9 cellular contexts compared by ENCODE assay signal in the genomic region with DNA sequence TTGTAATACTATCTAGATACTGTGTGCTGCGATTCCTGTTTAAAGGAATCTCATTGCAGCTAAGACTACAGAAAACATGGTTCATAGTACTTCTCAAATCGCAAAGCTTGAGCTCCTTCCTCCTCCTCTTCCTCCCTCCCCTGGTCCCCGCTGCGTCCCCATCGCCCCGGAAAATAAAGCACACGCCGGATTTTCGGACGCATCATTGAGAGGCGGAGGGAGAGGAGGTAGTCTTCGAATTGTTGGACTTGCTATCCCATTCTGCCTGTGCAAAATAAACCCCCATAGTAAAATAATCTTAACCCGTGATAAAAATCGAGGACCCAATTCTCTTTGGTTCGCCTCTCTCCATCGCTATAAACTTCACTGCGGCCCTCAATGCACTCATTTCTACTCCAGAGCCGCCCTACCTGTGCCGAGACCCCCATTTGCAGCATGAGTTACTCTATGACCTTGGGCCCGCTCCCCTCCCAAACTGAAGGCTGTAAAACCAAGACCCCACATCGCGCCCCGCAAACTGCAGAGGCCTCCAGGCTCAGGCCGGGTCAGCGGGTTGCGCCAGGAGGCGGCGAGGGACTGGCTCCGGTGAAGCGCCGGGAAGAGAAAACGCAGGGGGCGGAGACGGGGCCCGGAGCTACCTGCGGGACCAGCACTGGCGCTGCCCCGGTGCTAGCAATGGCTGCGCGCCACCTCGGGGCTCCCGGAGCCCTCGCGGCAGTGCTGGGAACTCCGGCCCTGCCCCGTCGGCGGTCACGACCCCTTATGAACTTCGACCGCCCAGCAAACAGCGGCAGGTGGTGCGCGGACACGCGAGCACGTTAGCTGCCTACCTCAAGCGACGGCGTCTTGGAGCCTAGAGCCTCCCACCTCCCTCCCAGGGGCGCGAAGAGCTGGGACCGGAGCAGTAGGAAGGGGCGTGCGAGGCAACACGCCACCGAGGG. TPM values are rescaled to one million over a fixed set of nuclear protein-coding genes. Genes with fewer than 3 reads are reported as not detected.
DNase-seq lines count a peak whose midpoint lies in the region; ATAC-seq, FAIRE-seq and TF ChIP-seq lines count a peak whose summit lies in the region.
"Had no signal": no experiment of that assay in that cellular context is flagged by ENCODE, and none has a peak within 500 bp of the region (broad histone marks: within the 10 kb centered on the region; RNA-seq: fewer than 3 reads in every experiment).

No MANE protein-coding gene starts in this region.

- FAIRE-seq in D721Med (lab: Jason Lieb, UNC): peak; percentile 11
- FAIRE-seq: frontal cortex had no signal

- peak; percentile 39 for ATAC-seq in GM18873 (IDR thresholded peaks at IDR 0.05; ENCODE audit: low FRiP score, unreplicated experiment)
- ATAC-seq in HG03095 (IDR thresholded peaks at IDR 0.05; ENCODE audit: unreplicated experiment): peak; percentile 38
- ATAC-seq in sciatic nerve: peak; percentile 77

- TF ChIP-seq CTCF in D721Med (IDR thresholded peaks at IDR 0.05; ENCODE audit: insufficient read depth, missing control alignments) (no peak), astrocyte of the spinal cord (IDR thresholded peaks at IDR 0.05; ENCODE audit: low read depth, low read length) (no peak)

- in situ Hi-C loops in astrocyte of the spinal cord (cut with HindIII; ENCODE audit: low sequenced_read_pairs): no loop called here

- H3K4me3 ChIP-seq in astrocyte of the spinal cord (ENCODE audit: low read depth, low read length): peak overlapping the region; percentile 98

- DNase-seq in D721Med (ENCODE audit: insufficient read length, low spot score) (no peak), NCI-H748 (lab: John Stamatoyannopoulos, UW; ENCODE audit: unreplicated experiment) (peak; percentile 85), astrocyte of the spinal cord (ENCODE audit: low read depth, low spot score) (peak; percentile 7), hypothalamus (lab: John Stamatoyannopoulos, UW) (peak in 31 of 51 donors; percentile 7 to 76 (median 50)), sciatic nerve (ENCODE audit: low spot score) (no peak)
- DNase-seq in effector CD4-positive, alpha-beta T cell: no peak

- intact Hi-C loops in sciatic nerve (cut with DNase I): no loop called here

RNA-seq across cellular contexts. Expression of gene ESCO1, which starts 0.6 kb away (rescaled TPM):
- total RNA-seq in sciatic nerve: 17.0 TPM

RNA-seq across cellular contexts. Expression of gene SNRPD1, which starts 12.3 kb away (rescaled TPM):
- total RNA-seq in sciatic nerve: 28.2 TPM

Comparison
In these comparisons a context has a peak if more than half of its experiments do, and no peak if none do; other contexts are left out.
1. DNase-seq: peak in NCI-H748 (single experiment), astrocyte of the spinal cord (single experiment) and hypothalamus (31 of 51); none in D721Med (single experiment), sciatic nerve (single experiment) and effector CD4-positive, alpha-beta T cell (single experiment).
2. Peak in every context shown above with its lines, with median percentiles within 50 percentile points of each other: ATAC-seq.